ENCODE assay signal across 28 cellular contexts in the genomic region with DNA sequence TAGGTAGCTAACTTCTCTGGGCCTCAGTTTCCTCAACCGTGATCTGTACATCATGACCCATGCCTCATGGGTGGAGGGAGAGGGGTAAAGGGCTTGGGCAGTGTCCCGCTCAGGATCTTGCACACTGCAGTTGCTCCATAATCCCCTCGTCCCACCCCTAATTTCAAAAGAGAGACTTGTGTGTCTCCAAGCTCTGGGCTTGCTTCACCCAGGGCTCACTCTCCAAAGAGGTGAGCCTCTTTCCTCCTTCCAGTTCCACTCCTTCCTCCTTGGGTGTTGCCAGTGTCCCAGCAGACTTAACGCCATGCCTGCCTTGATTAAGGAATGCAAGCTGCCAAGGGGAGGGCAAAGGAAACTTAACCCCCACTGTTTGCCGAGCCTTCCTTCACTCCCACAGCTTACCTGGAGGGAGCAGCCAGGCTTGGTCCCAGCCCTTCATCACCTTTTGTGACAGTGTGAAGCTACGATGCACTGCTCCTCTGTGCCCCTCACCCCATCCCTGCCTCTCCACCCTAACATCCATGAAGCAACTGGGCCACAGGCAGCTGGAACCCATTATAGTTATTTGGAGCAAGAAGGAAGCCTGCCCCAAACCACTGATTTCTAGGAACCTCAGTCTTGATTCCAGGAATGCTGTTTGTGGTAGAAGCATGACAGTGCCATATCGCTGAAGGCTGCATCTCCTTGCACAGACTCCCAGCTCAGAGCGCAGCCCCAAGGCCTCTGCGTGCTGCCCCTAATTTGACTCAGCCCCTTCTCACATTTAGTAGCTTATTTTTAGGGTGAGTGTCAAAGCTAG.
DNase-seq lines count a peak whose midpoint lies in the region; ATAC-seq, FAIRE-seq and TF ChIP-seq lines count a peak whose summit lies in the region.
"Had no signal": no experiment of that assay in that cellular context is flagged by ENCODE, and none has a peak within 500 bp of the region (broad histone marks: within the 10 kb centered on the region; RNA-seq: fewer than 3 reads in every experiment).

No MANE protein-coding gene starts in this region.

- POLR2A ChIA-PET in SK-N-SH (lab: Yijun Ruan, JAX) = no interaction called here

- H3K9ac ChIP-seq in SK-N-SH = no peak overlapping the region

- no peak overlapping the region for H3K4me2 ChIP-seq in SK-N-SH
- H3K4me2 ChIP-seq: smooth muscle cell had no signal

- CTCF ChIA-PET in SK-N-SH (lab: Yijun Ruan, JAX) = interaction anchor here (1.3 to 1.4 kb wide), 2 partner anchors 36 to 39 kb away, joined by 3 to 6 read pairs; no protein-coding TSS in a partner anchor

- no peak for DNase-seq in SK-N-SH
- DNase-seq in MV-4-11 (lab: John Stamatoyannopoulos, UW) = peak; percentile 68
- DNase-seq in esophagus muscularis mucosa (ENCODE audit: extremely low spot score) = peak; percentile 84
- DNase-seq in urothelium cell line (ENCODE audit: low spot score) = no peak
- DNase-seq in Kasumi-1 (lab: John Stamatoyannopoulos, UW) = no peak
- no peak for DNase-seq in ascending aorta (ENCODE audit: low spot score in 2 of 2)
- DNase-seq: activated CD4-positive, alpha-beta T cell treated with anti-CD3 and anti-CD28 coated beads for 1 hour; CD4-positive, CD25-positive, alpha-beta regulatory T cell; central memory CD4-positive, alpha-beta T cell; DMS79 treated with DMSO at 0.1 percent for 48 hours; effector CD4-positive, alpha-beta T cell; esophagus squamous epithelium; GOT3; heart left ventricle; left ventricle myocardium inferior; midbrain; NCI-H146; stimulated activated CD4-positive, alpha-beta T cell treated with anti-CD3 and anti-CD28 coated beads, Interleukin-4, amount 100 ng/mL, for 1 hour; stimulated activated naive CD8-positive, alpha-beta T cell treated with anti-CD3 and anti-CD28 coated beads, Interleukin-15, amount 100 ng/mL, for 72 hours; T-helper 9 cell; upper lobe of right lung had no signal

- no peaks in the 10 kb centered on the region for H3K9me2 ChIP-seq in SK-N-SH

- TF ChIP-seq CTCF in SK-N-SH (IDR thresholded peaks at IDR 0.05) = no peak
- TF ChIP-seq CTCF in esophagus muscularis mucosa (IDR thresholded peaks at IDR 0.05) = no peak
- TF ChIP-seq CTCF in ascending aorta (IDR thresholded peaks at IDR 0.05) = no peak

- no peak for TF ChIP-seq POLR2A in esophagus muscularis mucosa (IDR thresholded peaks at IDR 0.05; ENCODE audit: low read depth)

- ATAC-seq in SK-N-SH treated with all-trans-retinoic acid at 6 μM for 48 hours (no peak), HG03097 (IDR thresholded peaks at IDR 0.05; ENCODE audit: low FRiP score, unreplicated experiment) (no peak)
- ATAC-seq: activated T-helper 17 cell treated with anti-CD3 and anti-CD28 coated beads, Interleukin-2, amount 50 U/mL, for 72 hours; heart left ventricle; stimulated activated naive CD8-positive, alpha-beta T cell treated with anti-CD3 and anti-CD28 coated beads, Interleukin-15, amount 100 ng/mL, for 72 hours; upper lobe of right lung had no signal

- WGBS in SK-N-SH (ENCODE audit: low lambda C conversion rate) = 74% methylated on average over 9 of the region's 9 CpGs
- 85% methylated on average over 8 of the region's 9 CpGs for WGBS in esophagus muscularis mucosa

- H3K36me3 ChIP-seq in SK-N-SH (replicated peaks in 1 of 2; ENCODE audit: control insufficient read depth in 1 of 2, insufficient read depth in 2 of 2, low read length in 1 of 2) = no peaks in the 10 kb centered on the region
- no peaks in the 10 kb centered on the region for H3K36me3 ChIP-seq in esophagus muscularis mucosa
- no peaks in the 10 kb centered on the region for H3K36me3 ChIP-seq in ascending aorta
- H3K36me3 ChIP-seq: esophagus squamous epithelium, heart left ventricle, left ventricle myocardium inferior, prostate gland, upper lobe of right lung had no signal

- peak; percentile 42 for FAIRE-seq in urothelium cell line (lab: Jason Lieb, UNC)
- FAIRE-seq: RCC 7860 had no signal

- no peaks in the 10 kb centered on the region for H3K4me1 ChIP-seq in SK-N-SH (ENCODE audit: control insufficient read depth in 1 of 2, insufficient read depth in 2 of 2, low read depth in 1 of 2, low read length in 1 of 2)
- H3K4me1 ChIP-seq in esophagus muscularis mucosa = peaks cover 9 to 20% (median 18%) of the 10 kb centered on the region in 4 donors
- H3K4me1 ChIP-seq in ascending aorta = peaks cover 0 to 5% of the 10 kb centered on the region in 2 donors
- H3K4me1 ChIP-seq: left ventricle myocardium inferior, prostate gland, upper lobe of right lung had no signal

- no peak overlapping the region for H3K4me3 ChIP-seq in SK-N-SH (ENCODE audit: low read depth in 2 of 2, low read length in 1 of 2)
- H3K4me3 ChIP-seq in esophagus muscularis mucosa = no peak overlapping the region
- H3K4me3 ChIP-seq in ascending aorta = no peak overlapping the region
- H3K4me3 ChIP-seq: esophagus squamous epithelium, heart left ventricle, left ventricle myocardium inferior, prostate gland, smooth muscle cell, upper lobe of right lung had no signal

- TF ChIP-seq EP300 in SK-N-SH (IDR thresholded peaks at IDR 0.05; ENCODE audit: borderline replicate concordance in 1 of 2, low read depth in 1 of 2, low read length in 1 of 2) = no peak
- no peak for TF ChIP-seq EP300 in esophagus muscularis mucosa (IDR thresholded peaks at IDR 0.05)

- H2AFZ ChIP-seq in SK-N-SH (ENCODE audit: low read depth) = no peak overlapping the region

- H3F3A ChIP-seq in SK-N-SH (replicated peaks; ENCODE audit: insufficient read depth) = no peaks in the 10 kb centered on the region

- intact Hi-C loops in esophagus muscularis mucosa (cut with DNase I) = no loop called here
- intact Hi-C loops in ascending aorta (cut with DNase I) = no loop called here

- H3K27ac ChIP-seq in SK-N-SH (ENCODE audit: low read depth in 2 of 2, low read length in 1 of 2) (no peak overlapping the region), esophagus muscularis mucosa (replicated peaks in 1 of 4) (no peak overlapping the region), ascending aorta (no peak overlapping the region)
- H3K27ac ChIP-seq: 22Rv1, esophagus squamous epithelium, heart left ventricle, left ventricle myocardium inferior, prostate gland, upper lobe of right lung had no signal

- H4K20me1 ChIP-seq in SK-N-SH (ENCODE audit: insufficient read depth) = no peaks in the 10 kb centered on the region

- H3K27me3 ChIP-seq in SK-N-SH (ENCODE audit: insufficient read depth) = no peaks in the 10 kb centered on the region
- H3K27me3 ChIP-seq in esophagus muscularis mucosa = no peaks in the 10 kb centered on the region
- H3K27me3 ChIP-seq in ascending aorta = no peaks in the 10 kb centered on the region
- H3K27me3 ChIP-seq: heart left ventricle, upper lobe of right lung had no signal

- TF ChIP-seq RAD21 in SK-N-SH (IDR thresholded peaks at IDR 0.05; ENCODE audit: low read length) = no peak

- H3K9me3 ChIP-seq in SK-N-SH = no peaks in the 10 kb centered on the region
- H3K9me3 ChIP-seq in esophagus muscularis mucosa = no peaks in the 10 kb centered on the region
- H3K9me3 ChIP-seq in ascending aorta = no peaks in the 10 kb centered on the region
- H3K9me3 ChIP-seq: esophagus squamous epithelium, heart left ventricle, left ventricle myocardium inferior, prostate gland, upper lobe of right lung had no signal

- no peaks in the 10 kb centered on the region for H3K79me2 ChIP-seq in SK-N-SH (ENCODE audit: insufficient read depth)

TF ChIP-seq in SK-N-SH, 30 proteins besides CTCF, POLR2A, EP300 and RAD21:
- TF ChIP-seq SIN3A (IDR thresholded peaks at IDR 0.05; ENCODE audit: borderline replicate concordance, low read depth, low read length) (no peak), TCF12 (IDR thresholded peaks at IDR 0.05) (peak; percentile 18; the same call in 1 of the 2 replicates)
TF ChIP-seq in SK-N-SH: peak in this region for 1.

TF ChIP-seq in SK-N-SH treated with all-trans-retinoic acid at 6 μM for 48 hours, 23 proteins besides CTCF, POLR2A, EP300 and RAD21:
- TF ChIP-seq, protein P1, sequence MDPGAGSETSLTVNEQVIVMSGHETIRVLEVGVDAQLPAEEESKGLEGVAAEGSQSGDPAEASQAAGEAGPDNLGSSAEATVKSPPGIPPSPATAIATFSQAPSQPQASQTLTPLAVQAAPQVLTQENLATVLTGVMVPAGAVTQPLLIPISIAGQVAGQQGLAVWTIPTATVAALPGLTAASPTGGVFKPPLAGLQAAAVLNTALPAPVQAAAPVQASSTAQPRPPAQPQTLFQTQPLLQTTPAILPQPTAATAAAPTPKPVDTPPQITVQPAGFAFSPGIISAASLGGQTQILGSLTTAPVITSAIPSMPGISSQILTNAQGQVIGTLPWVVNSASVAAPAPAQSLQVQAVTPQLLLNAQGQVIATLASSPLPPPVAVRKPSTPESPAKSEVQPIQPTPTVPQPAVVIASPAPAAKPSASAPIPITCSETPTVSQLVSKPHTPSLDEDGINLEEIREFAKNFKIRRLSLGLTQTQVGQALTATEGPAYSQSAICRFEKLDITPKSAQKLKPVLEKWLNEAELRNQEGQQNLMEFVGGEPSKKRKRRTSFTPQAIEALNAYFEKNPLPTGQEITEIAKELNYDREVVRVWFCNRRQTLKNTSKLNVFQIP (CRISPR knock-in tag; IDR thresholded peaks at IDR 0.05; ENCODE audit: borderline replicate concordance, low read depth) = no peak

Comparison
In these comparisons a context has a peak if more than half of its experiments do, and no peak if none do; other contexts are left out.
1. DNase-seq: peak in MV-4-11 (single experiment) and esophagus muscularis mucosa (single experiment); none in SK-N-SH (single experiment), urothelium cell line (single experiment), Kasumi-1 (0 of 2) and ascending aorta (0 of 2).